Comparison of ENCODE assay signal across 21 cellular contexts in the genomic region with DNA sequence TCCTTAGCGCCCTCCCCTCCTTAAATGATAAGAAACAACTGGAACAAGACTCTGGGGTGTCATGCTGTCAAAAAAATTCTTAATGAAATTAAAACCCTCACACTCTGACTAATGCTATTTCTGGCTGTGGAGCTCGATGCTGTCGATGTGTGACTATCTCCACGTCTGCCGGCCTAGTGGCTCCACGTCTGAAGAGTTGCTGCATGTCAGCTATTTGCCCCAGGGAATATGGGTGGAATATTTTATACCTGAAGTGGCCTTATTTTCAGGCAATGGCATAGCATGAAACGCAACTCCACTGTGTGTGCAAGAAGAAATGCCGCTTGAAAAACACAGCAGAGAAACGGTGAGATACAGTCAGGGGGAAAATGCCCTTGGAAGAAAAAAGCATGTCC. TPM values are rescaled to one million over a fixed set of nuclear protein-coding genes. Genes with fewer than 3 reads are reported as not detected.
A peak's percentile ranks its signal among the peaks of the same experiment; 100 is the strongest.
DNase-seq lines count a peak whose midpoint lies in the region; ATAC-seq and TF ChIP-seq lines count a peak whose summit lies in the region.
"Had no signal": no experiment of that assay in that cellular context is flagged by ENCODE, and none has a peak within 500 bp of the region (broad histone marks: within the 10 kb centered on the region; RNA-seq: fewer than 3 reads in every experiment).

No MANE protein-coding gene starts in this region.

- no peaks in the 10 kb centered on the region for H3K27me3 ChIP-seq in BLaER1
- no peaks in the 10 kb centered on the region for H3K27me3 ChIP-seq in GM23338 (ENCODE audit: insufficient read depth)
- no peaks in the 10 kb centered on the region for H3K27me3 ChIP-seq in SK-N-SH (ENCODE audit: insufficient read depth)
- H3K27me3 ChIP-seq: BE2C had no signal

- no peak for TF ChIP-seq EP300 in SK-N-SH (IDR thresholded peaks at IDR 0.05; ENCODE audit: borderline replicate concordance in 1 of 2, low read depth in 1 of 2, low read length in 1 of 2)

- no peak overlapping the region for H3K27ac ChIP-seq in BLaER1
- H3K27ac ChIP-seq in GM23338 (ENCODE audit: low read depth): no peak overlapping the region
- no peak overlapping the region for H3K27ac ChIP-seq in SK-N-SH (ENCODE audit: low read depth in 2 of 2, low read length in 1 of 2)
- H3K27ac ChIP-seq: A549, C4-2B, GM23248 had no signal

- H3K4me1 ChIP-seq in BLaER1 (peaks cover 34% of the 10 kb centered on the region), GM23338 (ENCODE audit: insufficient read depth) (no peaks in the 10 kb centered on the region), SK-N-SH (ENCODE audit: control insufficient read depth in 1 of 2, insufficient read depth in 2 of 2, low read depth in 1 of 2, low read length in 1 of 2) (no peaks in the 10 kb centered on the region)
- H3K4me1 ChIP-seq: A549, BE2C, Caco-2 had no signal

- TF ChIP-seq CTCF in GM23338 (conservative IDR thresholded peaks at IDR 0.05; ENCODE audit: low read depth in 2 of 2): no peak
- no peak for TF ChIP-seq CTCF in SK-N-SH (IDR thresholded peaks at IDR 0.05)

- no peaks in the 10 kb centered on the region for H3K36me3 ChIP-seq in BLaER1
- H3K36me3 ChIP-seq in GM23338 (ENCODE audit: insufficient read depth): no peaks in the 10 kb centered on the region
- no peaks in the 10 kb centered on the region for H3K36me3 ChIP-seq in SK-N-SH (replicated peaks in 1 of 2; ENCODE audit: control insufficient read depth in 1 of 2, insufficient read depth in 2 of 2, low read length in 1 of 2)
- H3K36me3 ChIP-seq: BE2C had no signal

- no peak overlapping the region for H3K27ac Mint-ChIP-seq in GM23338
- H3K27ac Mint-ChIP-seq: CD4-positive, CD25-positive, alpha-beta regulatory T cell; CD8-positive, alpha-beta T cell; H9 had no signal

- no peaks in the 10 kb centered on the region for H3K9me3 Mint-ChIP-seq in GM23338
- H3K9me3 Mint-ChIP-seq: CD4-positive, CD25-positive, alpha-beta regulatory T cell; CD8-positive, alpha-beta T cell; H9 had no signal

- no peaks in the 10 kb centered on the region for H3F3A ChIP-seq in GM23338 (replicated peaks; ENCODE audit: low read depth)
- no peaks in the 10 kb centered on the region for H3F3A ChIP-seq in SK-N-SH (replicated peaks; ENCODE audit: insufficient read depth)

- peaks cover 3% of the 10 kb centered on the region for H3K27me3 Mint-ChIP-seq in GM23338 (ENCODE audit: insufficient read depth, low read depth, poor library complexity)
- H3K27me3 Mint-ChIP-seq: CD4-positive, CD25-positive, alpha-beta regulatory T cell had no signal

- CTCF ChIA-PET in SK-N-SH (lab: Yijun Ruan, JAX): no interaction called here

- H2AFZ ChIP-seq in GM23338: peak overlapping the region; percentile 10; the same call in 1 of the 2 replicates
- no peak overlapping the region for H2AFZ ChIP-seq in SK-N-SH (ENCODE audit: low read depth)
- H2AFZ ChIP-seq: GM23248 had no signal

- DNase-seq in GM23338 (ENCODE audit: low spot score) (no peak), myocyte (ENCODE audit: low read depth) (peak; percentile 2), retina (peak; percentile 49), NCI-H1930 (lab: John Stamatoyannopoulos, UW) (no peak), SK-N-SH (no peak), LoVo (ENCODE audit: low spot score) (no peak)
- DNase-seq: 8988T; ACHN; AML-193; BE2C; Caco-2; CD4-positive, CD25-positive, alpha-beta regulatory T cell; CD8-positive, alpha-beta T cell; DMS153; DND-41; GM23248; H9 had no signal

- H3K79me2 ChIP-seq in GM23338 (replicated peaks; ENCODE audit: insufficient read depth) (no peaks in the 10 kb centered on the region), SK-N-SH (ENCODE audit: insufficient read depth) (no peaks in the 10 kb centered on the region)

- peak overlapping the region; percentile 38 for H3K4me2 ChIP-seq in BLaER1
- no peak overlapping the region for H3K4me2 ChIP-seq in GM23338
- no peak overlapping the region for H3K4me2 ChIP-seq in SK-N-SH
- H3K4me2 ChIP-seq: A549 had no signal

- no peaks in the 10 kb centered on the region for H3K36me3 Mint-ChIP-seq in GM23338 (ENCODE audit: low read depth)
- H3K36me3 Mint-ChIP-seq: CD4-positive, CD25-positive, alpha-beta regulatory T cell; CD8-positive, alpha-beta T cell had no signal

- ATAC-seq in GM23338: no peak
- ATAC-seq: A549; CD8-positive, alpha-beta T cell; HCT116 had no signal

- H3K4me3 Mint-ChIP-seq in GM23338: no peak overlapping the region
- H3K4me3 Mint-ChIP-seq: CD4-positive, CD25-positive, alpha-beta regulatory T cell; CD8-positive, alpha-beta T cell; H9 had no signal

- H3K4me1 Mint-ChIP-seq in GM23338: peaks cover 21% of the 10 kb centered on the region
- H3K4me1 Mint-ChIP-seq: CD4-positive, CD25-positive, alpha-beta regulatory T cell had no signal

- POLR2A ChIA-PET in SK-N-SH (lab: Yijun Ruan, JAX): no interaction called here

- H3K9me2 ChIP-seq in GM23338 (ENCODE audit: insufficient read depth) (no peaks in the 10 kb centered on the region), SK-N-SH (no peaks in the 10 kb centered on the region)

- H4K20me1 ChIP-seq in BLaER1 (no peaks in the 10 kb centered on the region), GM23338 (replicated peaks; ENCODE audit: insufficient read depth) (no peaks in the 10 kb centered on the region), SK-N-SH (ENCODE audit: insufficient read depth) (no peaks in the 10 kb centered on the region)

- H3K9me3 ChIP-seq in BLaER1 (no peaks in the 10 kb centered on the region), SK-N-SH (no peaks in the 10 kb centered on the region)
- H3K9me3 ChIP-seq: A549, BE2C, Caco-2 had no signal

- no peak for TF ChIP-seq RAD21 in SK-N-SH (IDR thresholded peaks at IDR 0.05; ENCODE audit: low read length)

- H3K4me3 ChIP-seq in BLaER1: no peak overlapping the region
- H3K4me3 ChIP-seq in GM23338: no peak overlapping the region
- H3K4me3 ChIP-seq in SK-N-SH (ENCODE audit: low read depth in 2 of 2, low read length in 1 of 2): no peak overlapping the region
- H3K4me3 ChIP-seq: A549, GM23248 had no signal

- WGBS in SK-N-SH (ENCODE audit: low lambda C conversion rate): 37% methylated on average over 9 of the region's 9 CpGs

- no peak overlapping the region for H3K9ac ChIP-seq in BLaER1
- no peak overlapping the region for H3K9ac ChIP-seq in SK-N-SH
- H3K9ac ChIP-seq: GM23248 had no signal

TF ChIP-seq in GM23338, 12 proteins besides CTCF, POLR2A, EP300 and RAD21 (continues in another document):
- TF ChIP-seq POLR2AphosphoS5 (IDR thresholded peaks at IDR 0.05; ENCODE audit: low read depth) (no peak), STAT1 (IDR thresholded peaks at IDR 0.05; ENCODE audit: unreplicated experiment) (no peak), NANOG (IDR thresholded peaks at IDR 0.05; ENCODE audit: borderline replicate concordance) (no peak)

TF ChIP-seq in SK-N-SH, 30 proteins besides CTCF, POLR2A, EP300 and RAD21:
- TF ChIP-seq, protein P1, sequence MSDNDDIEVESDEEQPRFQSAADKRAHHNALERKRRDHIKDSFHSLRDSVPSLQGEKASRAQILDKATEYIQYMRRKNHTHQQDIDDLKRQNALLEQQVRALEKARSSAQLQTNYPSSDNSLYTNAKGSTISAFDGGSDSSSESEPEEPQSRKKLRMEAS (IDR thresholded peaks at IDR 0.05; ENCODE audit: low read depth): no peak
- TF ChIP-seq CHD2 (IDR thresholded peaks at IDR 0.05; ENCODE audit: low read length, partially characterized antibody) (no peak), NFIC (IDR thresholded peaks at IDR 0.05; ENCODE audit: borderline replicate concordance) (no peak), FOSL2 (IDR thresholded peaks at IDR 0.05; ENCODE audit: borderline replicate concordance, low read depth) (no peak), RXRA (IDR thresholded peaks at IDR 0.05; ENCODE audit: borderline replicate concordance, low read depth) (no peak), FOXJ3 (CRISPR knock-in tag; IDR thresholded peaks at IDR 0.05) (no peak), POLR2AphosphoS5 (IDR thresholded peaks at IDR 0.05; ENCODE audit: low read depth, low read length) (no peak), ELF1 (IDR thresholded peaks at IDR 0.05) (no peak), RFX5 (IDR thresholded peaks at IDR 0.05; ENCODE audit: low read length) (no peak), YY1 (IDR thresholded peaks at IDR 0.05; ENCODE audit: low read depth) (no peak), MEF2A (IDR thresholded peaks at IDR 0.05; ENCODE audit: borderline replicate concordance, low read depth) (no peak), JUND (IDR thresholded peaks at IDR 0.05) (no peak), NRF1 (IDR thresholded peaks at IDR 0.05; ENCODE audit: low read depth, low read length) (no peak), GABPA (IDR thresholded peaks at IDR 0.05; ENCODE audit: low read depth) (no peak)
- TF ChIP-seq, protein P2, sequence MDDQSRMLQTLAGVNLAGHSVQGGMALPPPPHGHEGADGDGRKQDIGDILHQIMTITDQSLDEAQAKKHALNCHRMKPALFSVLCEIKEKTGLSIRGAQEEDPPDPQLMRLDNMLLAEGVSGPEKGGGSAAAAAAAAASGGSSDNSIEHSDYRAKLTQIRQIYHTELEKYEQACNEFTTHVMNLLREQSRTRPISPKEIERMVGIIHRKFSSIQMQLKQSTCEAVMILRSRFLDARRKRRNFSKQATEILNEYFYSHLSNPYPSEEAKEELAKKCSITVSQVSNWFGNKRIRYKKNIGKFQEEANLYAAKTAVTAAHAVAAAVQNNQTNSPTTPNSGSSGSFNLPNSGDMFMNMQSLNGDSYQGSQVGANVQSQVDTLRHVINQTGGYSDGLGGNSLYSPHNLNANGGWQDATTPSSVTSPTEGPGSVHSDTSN (IDR thresholded peaks at IDR 0.05): no peak
- TF ChIP-seq, protein P3, sequence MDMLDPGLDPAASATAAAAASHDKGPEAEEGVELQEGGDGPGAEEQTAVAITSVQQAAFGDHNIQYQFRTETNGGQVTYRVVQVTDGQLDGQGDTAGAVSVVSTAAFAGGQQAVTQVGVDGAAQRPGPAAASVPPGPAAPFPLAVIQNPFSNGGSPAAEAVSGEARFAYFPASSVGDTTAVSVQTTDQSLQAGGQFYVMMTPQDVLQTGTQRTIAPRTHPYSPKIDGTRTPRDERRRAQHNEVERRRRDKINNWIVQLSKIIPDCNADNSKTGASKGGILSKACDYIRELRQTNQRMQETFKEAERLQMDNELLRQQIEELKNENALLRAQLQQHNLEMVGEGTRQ (IDR thresholded peaks at IDR 0.05; ENCODE audit: borderline replicate concordance, low read depth, low read length): no peak

RNA-seq across cellular contexts. Expression of a gene that starts 50.9 kb away (rescaled TPM):
- 19.3 and 21.9 TPM in 2 replicates for total RNA-seq in GM23338 (2014; rRNA removed; shearing (Covaris generic))
- polyA plus RNA-seq in GM23338 (2016; fragmentation: Nextera tagmentation; extraction: Ambion mirVana) (19.2 and 21.9 TPM in 2 replicates), SK-N-SH (2012; rRNA removed) (8.7 and 10.8 TPM in 2 replicates)
- 18.7 and 20.9 TPM in 2 replicates for total RNA-seq in myocyte
- polyA plus RNA-seq in myocyte (2012): 19.4 TPM
- 6.2 and 7.8 TPM in 2 replicates for polyA plus RNA-seq in SK-N-SH (2012; cell fraction: cytosol; rRNA removed)
- polyA plus RNA-seq in SK-N-SH (2012; cell fraction: nucleus; rRNA removed): 6.5 and 10.0 TPM in 2 replicates

Comparison
In these comparisons a context has a peak if more than half of its experiments do, and no peak if none do; other contexts are left out.
1. DNase-seq: peak in myocyte (single experiment) and retina (single experiment); none in GM23338 (single experiment), NCI-H1930 (0 of 2), SK-N-SH (single experiment) and LoVo (single experiment).